In the genomic region with DNA sequence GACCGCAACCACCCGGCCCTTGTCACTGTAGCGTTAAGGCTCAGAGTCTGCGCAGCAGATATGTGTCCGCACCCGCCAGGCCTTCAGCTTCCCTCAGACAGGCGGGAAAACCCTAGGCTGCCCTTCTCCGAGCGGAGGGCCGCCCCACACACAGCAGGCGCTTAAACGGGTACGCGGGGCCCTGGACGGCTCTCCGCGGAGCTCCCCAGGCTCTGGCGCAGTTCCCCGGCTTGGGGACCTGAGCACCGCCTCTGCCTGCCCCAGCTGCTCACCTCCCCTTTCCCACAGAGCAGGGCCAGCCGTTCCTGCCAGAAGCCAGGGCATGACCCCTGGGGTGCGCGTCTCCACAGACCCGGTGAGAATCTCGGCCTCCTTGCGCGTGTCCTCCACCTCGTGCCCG, we compare ENCODE assay signal across 1 cellular context.
TF ChIP-seq lines count a peak whose summit lies in the region.

No MANE protein-coding gene starts in this region.

TF ChIP-seq in IMR-90, 13 proteins besides CTCF, POLR2A, EP300 and RAD21 (continued from another document):
- no peak for TF ChIP-seq SMC3 (IDR thresholded peaks at IDR 0.05; ENCODE audit: low read depth, low read length)
- no peak for TF ChIP-seq RFX5 (IDR thresholded peaks at IDR 0.05; ENCODE audit: low read depth, low read length)
- TF ChIP-seq, protein P1, sequence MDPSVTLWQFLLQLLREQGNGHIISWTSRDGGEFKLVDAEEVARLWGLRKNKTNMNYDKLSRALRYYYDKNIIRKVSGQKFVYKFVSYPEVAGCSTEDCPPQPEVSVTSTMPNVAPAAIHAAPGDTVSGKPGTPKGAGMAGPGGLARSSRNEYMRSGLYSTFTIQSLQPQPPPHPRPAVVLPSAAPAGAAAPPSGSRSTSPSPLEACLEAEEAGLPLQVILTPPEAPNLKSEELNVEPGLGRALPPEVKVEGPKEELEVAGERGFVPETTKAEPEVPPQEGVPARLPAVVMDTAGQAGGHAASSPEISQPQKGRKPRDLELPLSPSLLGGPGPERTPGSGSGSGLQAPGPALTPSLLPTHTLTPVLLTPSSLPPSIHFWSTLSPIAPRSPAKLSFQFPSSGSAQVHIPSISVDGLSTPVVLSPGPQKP (IDR thresholded peaks at IDR 0.05; ENCODE audit: borderline replicate concordance, low read depth, low read length) = no peak
- TF ChIP-seq CHD1 (IDR thresholded peaks at IDR 0.05; ENCODE audit: low read depth, low read length) = no peak
- no peak for TF ChIP-seq RCOR1 (IDR thresholded peaks at IDR 0.05; ENCODE audit: insufficient replicate concordance, low read length)
